Comparison of ENCODE assay signal across 16 cellular contexts in the genomic region with DNA sequence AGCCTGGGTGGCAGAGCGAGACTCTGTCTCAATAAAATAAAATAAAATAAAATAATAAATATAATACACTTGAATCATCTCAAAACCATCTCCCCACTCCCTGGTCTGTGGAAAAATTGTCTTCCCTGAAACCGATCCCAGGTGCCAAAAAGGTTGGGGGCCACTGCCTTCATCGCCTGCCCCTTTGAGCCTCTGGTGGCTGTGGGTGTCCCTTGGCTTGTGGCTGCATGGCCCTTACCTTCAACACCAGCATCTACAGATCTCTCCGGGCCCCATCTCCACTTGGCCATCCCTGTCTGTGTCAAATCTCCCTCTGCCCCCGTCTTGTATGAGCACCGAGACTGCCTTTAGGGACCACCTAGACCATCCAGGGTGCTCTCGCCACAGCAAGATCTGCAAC.
DNase-seq lines count a peak whose midpoint lies in the region; TF ChIP-seq lines count a peak whose summit lies in the region.
"Had no signal": no experiment of that assay in that cellular context is flagged by ENCODE, and none has a peak within 500 bp of the region (broad histone marks: within the 10 kb centered on the region; RNA-seq: fewer than 3 reads in every experiment).

No MANE protein-coding gene starts in this region.

- no peak overlapping the region for H3K9ac ChIP-seq in iPS-20b (ENCODE audit: low read depth, low read length)

- H3K27me3 ChIP-seq in Caco-2 (replicated peaks; ENCODE audit: control insufficient read depth, insufficient read depth, low read length), result no peaks in the 10 kb centered on the region
- H3K27me3 ChIP-seq in PC-9 (ENCODE audit: insufficient read depth, low read depth), result no peaks in the 10 kb centered on the region
- no peaks in the 10 kb centered on the region for H3K27me3 ChIP-seq in iPS-20b (ENCODE audit: insufficient read depth, low read length)
- H3K27me3 ChIP-seq in sigmoid colon, result no peaks in the 10 kb centered on the region
- H3K27me3 ChIP-seq: testis had no signal

- H3F3A ChIP-seq in PC-9 (ENCODE audit: insufficient read depth, low read depth), result peaks cover 35% of the 10 kb centered on the region

- H3K4me3 Mint-ChIP-seq in Caco-2 (ENCODE audit: unreplicated experiment), result no peak overlapping the region
- no peak overlapping the region for H3K4me3 Mint-ChIP-seq in activated T-cell treated with anti-CD3 and anti-CD28 coated beads, Interleukin-2, amount 50 U/mL, for 24 hours
- H3K4me3 Mint-ChIP-seq: activated CD4-positive, alpha-beta memory T cell treated with anti-CD3 and anti-CD28 coated beads, Interleukin-2, amount 10 ng/mL, durations not matched to agents 7 days and 5 days had no signal

- no peak for TF ChIP-seq EP300 in sigmoid colon (IDR thresholded peaks at IDR 0.05)

- H2AFZ ChIP-seq in PC-9, result no peak overlapping the region

- H3K27ac ChIP-seq in PC-9 (peak overlapping the region; percentile 95; the same call in 1 of the 2 replicates), iPS-20b (ENCODE audit: low read length) (peak overlapping the region; percentile 36), sigmoid colon (peak overlapping the region in 2 of 4 donors; percentile 92)

- TF ChIP-seq CTCF in Caco-2 (IDR thresholded peaks at IDR 0.05; ENCODE audit: insufficient read depth in 1 of 2, low read depth in 1 of 2, low read length in 1 of 2, severe bottlenecking in 1 of 2, unreplicated experiment in 1 of 2) (no peak), PC-9 (conservative IDR thresholded peaks at IDR 0.05) (no peak), sigmoid colon (IDR thresholded peaks at IDR 0.05) (no peak)

- no peaks in the 10 kb centered on the region for H3K9me2 ChIP-seq in PC-9 (ENCODE audit: insufficient read depth)

- peaks cover 1% of the 10 kb centered on the region for H3K36me3 ChIP-seq in Caco-2 (ENCODE audit: control insufficient read depth, insufficient read depth, low read length)
- H3K36me3 ChIP-seq in PC-9 (ENCODE audit: low read depth), result no peaks in the 10 kb centered on the region
- H3K36me3 ChIP-seq in iPS-20b (ENCODE audit: insufficient read depth, low read depth, low read length), result no peaks in the 10 kb centered on the region
- no peaks in the 10 kb centered on the region for H3K36me3 ChIP-seq in sigmoid colon

- CTCF ChIA-PET in Caco-2 (lab: Charles Lee), result no interaction called here
- CTCF ChIA-PET in PC-9 (lab: Charles Lee), result no interaction called here

- intact Hi-C loops in Caco-2 (cut with micrococcal nuclease; ENCODE audit: unreplicated experiment) (no loop called here), PC-9 (cut with micrococcal nuclease; ENCODE audit: unreplicated experiment) (no loop called here), sigmoid colon (cut with DNase I) (no loop called here)

- H3K9me3 ChIP-seq in Caco-2 (no peaks in the 10 kb centered on the region), PC-9 (ENCODE audit: insufficient read depth, low read depth) (no peaks in the 10 kb centered on the region), iPS-20b (ENCODE audit: insufficient read depth, low read depth, low read length) (no peaks in the 10 kb centered on the region), sigmoid colon (no peaks in the 10 kb centered on the region)
- H3K9me3 ChIP-seq: testis had no signal

- TF ChIP-seq POLR2A in sigmoid colon (IDR thresholded peaks at IDR 0.05), result no peak

- WGBS in sigmoid colon, 2 donors, result 96 to 97% methylated on average over 7 of the region's 7 CpGs

- H3K79me2 ChIP-seq in PC-9 (ENCODE audit: low read depth), result peaks cover 37% of the 10 kb centered on the region

- H3K36me3 Mint-ChIP-seq in Caco-2 (ENCODE audit: insufficient read depth, unreplicated experiment), result peaks cover 47% of the 10 kb centered on the region
- no peaks in the 10 kb centered on the region for H3K36me3 Mint-ChIP-seq in activated T-cell treated with anti-CD3 and anti-CD28 coated beads, Interleukin-2, amount 50 U/mL, for 24 hours (ENCODE audit: low read depth)
- H3K36me3 Mint-ChIP-seq: immature natural killer cell had no signal

- BruUV-seq in Caco-2 (replicated peaks; lab: Mats Ljungman, UMichigan) (no TSS peak), PC-9 (replicated peaks; lab: Mats Ljungman, UMichigan) (no TSS peak)

- peaks cover 34% of the 10 kb centered on the region for H3K4me1 Mint-ChIP-seq in Caco-2 (ENCODE audit: low read depth, unreplicated experiment)
- H3K4me1 Mint-ChIP-seq in activated T-cell treated with anti-CD3 and anti-CD28 coated beads, Interleukin-2, amount 50 U/mL, for 24 hours (ENCODE audit: low read depth), result peaks cover 15% of the 10 kb centered on the region

- POLR2A ChIA-PET in Caco-2 (lab: Charles Lee) (no interaction called here), PC-9 (lab: Charles Lee; ENCODE audit: unreplicated experiment) (no interaction called here)

- no peak overlapping the region for H3K4me2 ChIP-seq in PC-9

- no peaks in the 10 kb centered on the region for H3K9me3 Mint-ChIP-seq in Caco-2 (ENCODE audit: unreplicated experiment)
- H3K9me3 Mint-ChIP-seq in activated T-cell treated with anti-CD3 and anti-CD28 coated beads, Interleukin-2, amount 50 U/mL, for 24 hours, result no peaks in the 10 kb centered on the region
- H3K9me3 Mint-ChIP-seq: activated CD4-positive, alpha-beta memory T cell treated with anti-CD3 and anti-CD28 coated beads, Interleukin-2, amount 10 ng/mL, durations not matched to agents 7 days and 5 days; immature natural killer cell had no signal

- H4K20me1 ChIP-seq in PC-9 (ENCODE audit: insufficient read depth), result no peaks in the 10 kb centered on the region

- H3K27me3 Mint-ChIP-seq in Caco-2 (ENCODE audit: insufficient read depth, unreplicated experiment), result no peaks in the 10 kb centered on the region
- no peaks in the 10 kb centered on the region for H3K27me3 Mint-ChIP-seq in activated T-cell treated with anti-CD3 and anti-CD28 coated beads, Interleukin-2, amount 50 U/mL, for 24 hours
- H3K27me3 Mint-ChIP-seq: activated CD4-positive, alpha-beta memory T cell treated with anti-CD3 and anti-CD28 coated beads, Interleukin-2, amount 10 ng/mL, durations not matched to agents 7 days and 5 days; B cell had no signal

- H3K4me1 ChIP-seq in Caco-2 (peaks cover 65% of the 10 kb centered on the region), PC-9 (replicated peaks; ENCODE audit: insufficient read depth) (peaks cover 13% of the 10 kb centered on the region), iPS-20b (ENCODE audit: insufficient read depth, low read length) (peaks cover 18% of the 10 kb centered on the region), sigmoid colon (peaks cover 0 to 82% (median 72%) of the 10 kb centered on the region in 4 donors)

- H3K4me3 ChIP-seq in Caco-2 (ENCODE audit: low read depth, low read length) (no peak overlapping the region), PC-9 (no peak overlapping the region), iPS-20b (ENCODE audit: low read length) (no peak overlapping the region), sigmoid colon (no peak overlapping the region)
- H3K4me3 ChIP-seq: testis had no signal

- peak in 1 of 2 experiments; percentile 21 for DNase-seq in Caco-2
- no peak for DNase-seq in PC-9
- peak; percentile 57 for DNase-seq in sigmoid colon
- DNase-seq in effector CD4-positive, alpha-beta T cell, result no peak
- no peak for DNase-seq in NCI-H524 (lab: John Stamatoyannopoulos, UW)
- DNase-seq in activated T-cell treated with anti-CD3 and anti-CD28 coated beads, Interleukin-2, amount 50 U/mL, for 24 hours, result no peak
- no peak for DNase-seq in T1000 (lab: John Stamatoyannopoulos, UW)
- DNase-seq: activated CD4-positive, alpha-beta memory T cell treated with anti-CD3 and anti-CD28 coated beads, Interleukin-2, amount 10 ng/mL, durations not matched to agents 7 days and 5 days; amygdala; immature natural killer cell; MM.1S; NCI-H187 treated with DMSO at 0.1 percent for 48 hours; stimulated activated CD4-positive, alpha-beta T cell treated with anti-CD3 and anti-CD28 coated beads, Interleukin-4, amount 100 ng/mL, for 1 hour; testis had no signal

- peak overlapping the region; percentile 85 for H3K27ac Mint-ChIP-seq in Caco-2 (ENCODE audit: unreplicated experiment)
- no peak overlapping the region for H3K27ac Mint-ChIP-seq in activated T-cell treated with anti-CD3 and anti-CD28 coated beads, Interleukin-2, amount 50 U/mL, for 24 hours
- H3K27ac Mint-ChIP-seq: activated CD4-positive, alpha-beta memory T cell treated with anti-CD3 and anti-CD28 coated beads, Interleukin-2, amount 10 ng/mL, durations not matched to agents 7 days and 5 days had no signal
